8 cellular contexts compared by ENCODE assay signal in genomic region chr5:132415516-132415915, GRCh38. TPM values are rescaled to one million over a fixed set of nuclear protein-coding genes. Genes with fewer than 3 reads are reported as not detected.
DNase-seq lines count a peak whose midpoint lies in the region; ATAC-seq and TF ChIP-seq lines count a peak whose summit lies in the region.
"Not testable (repeated sequence)": the region's sequence is repeated elsewhere in the genome, so short reads cannot be mapped to it uniquely, and the experiment has no call there.

No MANE protein-coding gene starts in this region.

- DNase-seq in T-cell; body of pancreas; memory B cell (ENCODE audit: low spot score in 2 of 2); psoas muscle: not testable (repeated sequence)
- peak in 1 of 2 donors; percentile 35 for DNase-seq in thyroid gland

- H3K4me3 ChIP-seq in ACC112 (ENCODE audit: low read depth, low read length), result peak overlapping the region; percentile 65
- H3K4me3 ChIP-seq in body of pancreas; gastroesophageal sphincter; thyroid gland (replicated peaks in 1 of 3): not testable (repeated sequence)
- peak overlapping the region; percentile 11 for H3K4me3 ChIP-seq in psoas muscle

- not testable (repeated sequence) for H3K9me3 ChIP-seq in body of pancreas, gastroesophageal sphincter, psoas muscle, thyroid gland

- ATAC-seq in T-cell (replicated peaks in 1 of 4); body of pancreas; gastroesophageal sphincter; memory B cell (ENCODE audit: low read depth); psoas muscle: not testable (repeated sequence)

- WGBS in body of pancreas, 2 donors, result 89 to 90% methylated on average over 7 of the region's 7 CpGs
- 94% methylated on average over 7 of the region's 7 CpGs; no CpG with 5 or more reads in 1 of the 2 donors for WGBS in gastroesophageal sphincter (ENCODE audit: low coverage in 1 of 2), 2 donors
- 74 to 79% (median 76%) methylated on average over 7 of the region's 7 CpGs for WGBS in psoas muscle, 3 donors
- 59 to 61% methylated on average over 7 of the region's 7 CpGs for WGBS in thyroid gland, 2 donors

- H3K4me1 ChIP-seq in ACC112 (ENCODE audit: control insufficient read depth, insufficient read depth, low read length, unreplicated experiment), result peaks cover 62% of the 10 kb centered on the region
- H3K4me1 ChIP-seq in body of pancreas, result peaks cover 63% of the 10 kb centered on the region
- peaks cover 17 to 94% (median 51%) of the 10 kb centered on the region in 3 donors for H3K4me1 ChIP-seq in gastroesophageal sphincter
- H3K4me1 ChIP-seq in psoas muscle, result peaks cover 86% of the 10 kb centered on the region
- peaks cover 55 to 72% of the 10 kb centered on the region in 2 donors for H3K4me1 ChIP-seq in thyroid gland

- not testable (repeated sequence) for H3K9me3 Mint-ChIP-seq in IgD-negative memory B cell, T-cell, memory B cell

- H3K36me3 Mint-ChIP-seq in IgD-negative memory B cell (peaks cover 15% of the 10 kb centered on the region), T-cell (peaks cover 34% of the 10 kb centered on the region), memory B cell (peaks cover 24% of the 10 kb centered on the region)

- not testable (repeated sequence) for H2AFZ ChIP-seq in ACC112 (ENCODE audit: low read length, unreplicated experiment)

- H3K4me3 Mint-ChIP-seq in IgD-negative memory B cell, result peak overlapping the region in 3 of 4 donors; percentile 51 to 98 (median 97)
- peak overlapping the region in 2 of 3 donors; percentile 6 to 99 for H3K4me3 Mint-ChIP-seq in T-cell
- H3K4me3 Mint-ChIP-seq in memory B cell, result peak overlapping the region; percentile 24

- H3K27me3 Mint-ChIP-seq in IgD-negative memory B cell, T-cell, memory B cell: not testable (repeated sequence)

- not testable (repeated sequence) for TF ChIP-seq CTCF in body of pancreas (IDR thresholded peaks at IDR 0.05); gastroesophageal sphincter (IDR thresholded peaks at IDR 0.05); psoas muscle (IDR thresholded peaks at IDR 0.05); thyroid gland (IDR thresholded peaks at IDR 0.05)

- not testable (repeated sequence) for H3K36me3 ChIP-seq in ACC112 (ENCODE audit: insufficient read depth, low read length); body of pancreas (replicated peaks in 1 of 2; ENCODE audit: insufficient read depth in 1 of 2, low read depth in 2 of 2); gastroesophageal sphincter; psoas muscle (ENCODE audit: insufficient read depth in 1 of 2, low read depth in 1 of 2); thyroid gland

- not testable (repeated sequence) for TF ChIP-seq EP300 in gastroesophageal sphincter (IDR thresholded peaks at IDR 0.05)

- peak overlapping the region; percentile 88 to 98 (median 96) for H3K27ac Mint-ChIP-seq in IgD-negative memory B cell
- H3K27ac Mint-ChIP-seq in T-cell, result peak overlapping the region; percentile 98 to 99
- H3K27ac Mint-ChIP-seq in memory B cell, result peak overlapping the region; percentile 98

- H3K27ac ChIP-seq in ACC112 (ENCODE audit: low read depth, low read length) (peak overlapping the region; percentile 96), body of pancreas (peak overlapping the region; percentile 26 to 99 (median 64)), gastroesophageal sphincter (peak overlapping the region; percentile 68 to 99 (median 86)), psoas muscle (peak overlapping the region; percentile 96), thyroid gland (peak overlapping the region; percentile 4 to 100 (median 39))

- CTCF ChIA-PET in T-cell (lab: Charles Lee), result interaction anchor here (1.0 to 3.0 kb wide), 10 partner anchors 10 to 90 kb away, joined by 3 to 16 read pairs (median 5); no protein-coding TSS in a partner anchor

- POLR2A ChIA-PET in T-cell (lab: Charles Lee), result interaction anchor here (0.6 to 3.6 kb wide), 9 partner anchors 11 to 75 kb away, joined by 3 to 16 read pairs (median 4); no protein-coding TSS in a partner anchor

- intact Hi-C loops in body of pancreas (cut with DNase I); thyroid gland (cut with DNase I): not testable (repeated sequence)
- intact Hi-C loops in psoas muscle (cut with DNase I), result loop anchor here in 1 of 2 donors (5.0 kb wide), 1 partner anchor 33 kb away; no protein-coding TSS in a partner anchor

- H3K79me2 ChIP-seq in ACC112 (ENCODE audit: control insufficient read depth, insufficient read depth, low read length, unreplicated experiment), result peaks cover 58% of the 10 kb centered on the region

- peaks cover 58 to 69% (median 58%) of the 10 kb centered on the region in 3 donors for H3K4me1 Mint-ChIP-seq in IgD-negative memory B cell
- peaks cover 78 to 94% (median 86%) of the 10 kb centered on the region in 3 donors for H3K4me1 Mint-ChIP-seq in T-cell
- H3K4me1 Mint-ChIP-seq in memory B cell, result peaks cover 69% of the 10 kb centered on the region

- TF ChIP-seq POLR2A in body of pancreas (IDR thresholded peaks at IDR 0.05); gastroesophageal sphincter (IDR thresholded peaks at IDR 0.05); thyroid gland (IDR thresholded peaks at IDR 0.05): not testable (repeated sequence)

- not testable (repeated sequence) for H3K27me3 ChIP-seq in ACC112 (ENCODE audit: insufficient read depth, low read length); body of pancreas; gastroesophageal sphincter; psoas muscle (ENCODE audit: insufficient read depth in 3 of 3, low read length in 2 of 3); thyroid gland

RNA-seq across cellular contexts. Expression of gene SLC22A5, which starts 46.0 kb away (rescaled TPM):
- 1.9 TPM for polyA plus RNA-seq in IgD-negative memory B cell
- total RNA-seq in T-cell, result 10 to 100 TPM in 2 of 5 donors, 1 to 10 TPM in 3; 4.8 to 14.0 (median 7.6) TPM
- 10 to 100 TPM; 21.3 to 30.3 TPM for total RNA-seq in body of pancreas
- 1 to 10 TPM; 6.5 to 9.6 (median 7.5) TPM for total RNA-seq in gastroesophageal sphincter
- 100 to 1,000 TPM in 1 of 4 donors, 10 to 100 TPM in 3; 26.6 to 145 (median 74.7) TPM for total RNA-seq in psoas muscle
- 10 to 100 TPM; 37.7 to 93.7 (median 60.6) TPM for polyA plus RNA-seq in psoas muscle
- 10 to 100 TPM; 18.1 to 28.3 (median 24.2) TPM for total RNA-seq in thyroid gland

Comparison
In these comparisons a context has a peak if more than half of its experiments do, and no peak if none do; other contexts are left out.
1. H3K27ac ChIP-seq: peak in every context shown above with its lines; median percentile 96 in ACC112; 96 in psoas muscle; 86 in gastroesophageal sphincter; 64 in body of pancreas; 39 in thyroid gland.
2. H3K4me3 Mint-ChIP-seq: peak in every context shown above with its lines; median percentile 97 in IgD-negative memory B cell; 52 in T-cell; 24 in memory B cell.